8 cellular contexts compared by ENCODE assay signal in the genomic region with DNA sequence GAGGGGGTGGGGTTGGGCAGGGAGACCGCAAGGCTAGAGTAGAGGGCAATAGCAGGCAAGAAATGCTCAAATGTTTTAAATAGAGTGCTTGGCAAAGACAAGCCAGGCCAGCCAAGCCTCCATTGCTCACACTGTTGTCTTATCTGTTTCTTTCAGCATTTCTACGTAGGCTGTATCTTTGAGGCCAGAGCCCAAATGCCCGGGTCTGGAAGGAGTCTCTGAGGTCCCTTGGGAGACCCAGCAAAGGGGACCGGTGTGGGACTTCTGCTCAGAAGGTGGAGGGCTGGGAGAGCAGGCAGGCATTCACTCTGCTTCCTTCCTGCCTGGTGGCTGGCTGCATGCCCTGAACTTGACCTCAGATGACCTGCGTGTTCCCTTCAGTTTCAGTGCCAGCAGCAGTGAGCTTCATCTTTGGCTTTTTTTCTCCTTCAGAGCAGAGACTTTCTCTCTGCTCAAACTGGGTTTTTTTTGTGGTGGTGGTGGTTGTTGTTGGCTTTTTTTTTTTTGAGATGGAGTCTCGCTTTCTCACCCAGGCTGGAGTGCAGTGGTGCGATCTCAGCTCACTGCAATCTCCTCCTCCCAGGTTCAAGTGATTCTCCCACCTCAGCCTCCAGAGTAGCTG. TPM values are rescaled to one million over a fixed set of nuclear protein-coding genes. Genes with fewer than 3 reads are reported as not detected.
DNase-seq lines count a peak whose midpoint lies in the region; ATAC-seq, FAIRE-seq and TF ChIP-seq lines count a peak whose summit lies in the region.

No MANE protein-coding gene starts in this region.

- no peak overlapping the region for H3K4me3 ChIP-seq in WERI-Rb-1 (ENCODE audit: low read depth, low read length)
- H3K4me3 ChIP-seq in fibroblast of the aortic adventitia (ENCODE audit: low read depth, low read length) = no peak overlapping the region
- H3K4me3 ChIP-seq in suprapubic skin = no peak overlapping the region

- in situ Hi-C loops in KBM-7 (cut with MboI; ENCODE audit: low pct_unique_long_range_greater_than_20kb, low sequenced_read_pairs) = no loop called here

- H3K27ac ChIP-seq in WERI-Rb-1 = no peak overlapping the region
- no peak overlapping the region for H3K27ac ChIP-seq in suprapubic skin

- H3K36me3 ChIP-seq in WERI-Rb-1 (no peaks in the 10 kb centered on the region), suprapubic skin (no peaks in the 10 kb centered on the region)

- peaks cover 26% of the 10 kb centered on the region for H3K4me1 ChIP-seq in suprapubic skin

- peak; percentile 86 for FAIRE-seq in GM12891 (lab: Jason Lieb, UNC)

- H3K9me3 ChIP-seq in WERI-Rb-1 (ENCODE audit: severe bottlenecking) = no peaks in the 10 kb centered on the region
- no peaks in the 10 kb centered on the region for H3K9me3 ChIP-seq in suprapubic skin

- H3K27me3 ChIP-seq in WERI-Rb-1 (ENCODE audit: insufficient read depth, low read depth, severe bottlenecking) (no peaks in the 10 kb centered on the region), suprapubic skin (no peaks in the 10 kb centered on the region)

- no peak for TF ChIP-seq EP300 in suprapubic skin (IDR thresholded peaks at IDR 0.05)

- peak; percentile 76 for ATAC-seq in GM21528 (IDR thresholded peaks at IDR 0.05; ENCODE audit: low FRiP score, unreplicated experiment)

- TF ChIP-seq POLR2A in GM12891 (IDR thresholded peaks at IDR 0.05; ENCODE audit: low read depth, low read length) (no peak), suprapubic skin (IDR thresholded peaks at IDR 0.05) (no peak)

- DNase-seq in GM12891 (ENCODE audit: insufficient read length, low spot score) = no peak
- DNase-seq in KBM-7 = peak; percentile 87
- DNase-seq in WERI-Rb-1 = peak; percentile 29
- DNase-seq in fibroblast of the aortic adventitia (ENCODE audit: low read depth) = peak; percentile 38
- peak; percentile 41 for DNase-seq in stimulated activated CD4-positive, alpha-beta T cell treated with anti-CD3 and anti-CD28 coated beads, Interleukin-4, amount 100 ng/mL, for 24 hours
- DNase-seq in LoVo (ENCODE audit: low spot score) = no peak
- no peak for DNase-seq in suprapubic skin (ENCODE audit: low spot score in 2 of 2)

- 27% methylated on average over 7 of the region's 7 CpGs for WGBS in suprapubic skin

- TF ChIP-seq CTCF in WERI-Rb-1 (IDR thresholded peaks at IDR 0.05; ENCODE audit: low read depth, low read length) (no peak), fibroblast of the aortic adventitia (IDR thresholded peaks at IDR 0.05; ENCODE audit: insufficient read depth, low read length) (no peak), suprapubic skin (IDR thresholded peaks at IDR 0.05) (no peak)

TF ChIP-seq in GM12891, 5 proteins besides CTCF, POLR2A, EP300 and RAD21:
- TF ChIP-seq POLR2AphosphoS5 (IDR thresholded peaks at IDR 0.05; ENCODE audit: low read depth, low read length) (no peak), POU2F2 (IDR thresholded peaks at IDR 0.05; ENCODE audit: low read depth, low read length) (peak; percentile 7; the same call in 1 of the 2 replicates)

RNA-seq across cellular contexts. Expression of a gene that starts 13.7 kb away (rescaled TPM):
- 9.6 TPM for polyA plus RNA-seq in GM12891 (2012; ENCODE audit: low read depth, missing spikeins)
- total RNA-seq in fibroblast of the aortic adventitia (ENCODE audit: low replicate concordance) (2.4 and 6.1 TPM in 2 replicates), suprapubic skin (10 to 100 TPM; 53.6 to 75.3 (median 58.4) TPM)

RNA-seq across cellular contexts. Expression of a gene that starts 44.3 kb away (rescaled TPM):
- 110 TPM for polyA plus RNA-seq in GM12891 (2012; ENCODE audit: low read depth, missing spikeins)
- total RNA-seq in fibroblast of the aortic adventitia (ENCODE audit: low replicate concordance) (15.3 and 57.7 TPM in 2 replicates), suprapubic skin (10 to 100 TPM; 26.2 to 74.9 (median 48.1) TPM)

Comparison
In these comparisons a context has a peak if more than half of its experiments do, and no peak if none do; other contexts are left out.
1. DNase-seq: peak in KBM-7 (single experiment), WERI-Rb-1 (single experiment), fibroblast of the aortic adventitia (single experiment) and stimulated activated CD4-positive, alpha-beta T cell treated with anti-CD3 and anti-CD28 coated beads, Interleukin-4, amount 100 ng/mL, for 24 hours (single experiment); none in GM12891 (single experiment), LoVo (single experiment) and suprapubic skin (0 of 2).